8 cellular contexts compared by ENCODE assay signal in the genomic region with DNA sequence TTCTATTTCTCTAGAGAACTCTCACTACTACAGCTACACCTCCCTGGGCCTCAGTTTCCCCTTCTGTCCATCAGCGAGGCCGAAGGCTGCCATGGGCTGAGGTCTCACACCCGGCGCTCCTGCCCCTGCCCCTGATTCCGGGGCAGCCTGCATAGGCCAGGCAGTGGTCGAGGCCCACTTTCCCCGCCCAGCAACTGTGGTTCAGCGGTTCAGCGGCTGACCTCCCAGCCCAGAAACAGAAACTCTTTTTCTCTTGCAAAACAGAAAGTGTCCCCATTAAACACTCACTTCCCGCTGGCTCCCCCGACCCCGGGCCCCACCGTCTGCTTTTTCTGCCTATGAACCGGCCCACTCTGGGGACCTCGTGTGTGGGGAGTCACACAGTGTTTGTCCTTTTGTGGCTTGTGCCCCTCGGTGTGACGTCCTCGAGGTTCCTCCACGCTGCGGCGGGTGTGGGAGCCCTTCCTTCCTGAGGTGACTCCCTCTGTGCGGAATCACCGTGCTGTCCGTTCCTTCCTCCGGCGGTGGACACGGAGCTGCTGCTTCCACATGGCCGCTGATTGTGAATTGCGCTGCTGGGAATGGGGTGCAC. TPM values are rescaled to one million over a fixed set of nuclear protein-coding genes. Genes with fewer than 3 reads are reported as not detected.
DNase-seq lines count a peak whose midpoint lies in the region; ATAC-seq and TF ChIP-seq lines count a peak whose summit lies in the region.

No MANE protein-coding gene starts in this region.

- no TSS peak for BruUV-seq in mammary epithelial cell (replicated peaks; lab: Mats Ljungman, UMichigan)

- no peak overlapping the region for H3K9ac ChIP-seq in mammary epithelial cell (ENCODE audit: insufficient read depth, low read length)

- CTCF ChIA-PET in RWPE1 (lab: Yijun Ruan, JAX), result no interaction called here
- CTCF ChIA-PET in mammary epithelial cell (lab: Charles Lee; ENCODE audit: low non-redundant PET), result no interaction called here

- H3K9me3 Mint-ChIP-seq in stimulated activated naive CD8-positive, alpha-beta T cell treated with anti-CD3 and anti-CD28 coated beads, Interleukin-15, amount 100 ng/mL, for 72 hours, result no peaks in the 10 kb centered on the region

- DNase-seq in GDM1 (lab: John Stamatoyannopoulos, UW) (peak; percentile 78), left lung (peak; percentile 69 to 81), NCI-H524 (lab: John Stamatoyannopoulos, UW) (no peak), RWPE1 (ENCODE audit: low spot score) (no peak), mammary epithelial cell (no peak)
- DNase-seq in activated T-cell treated with anti-CD3 and anti-CD28 coated beads, Interleukin-2, amount 50 U/mL, for 48 hours, result peak; percentile 74 to 75
- peak; percentile 53 to 75 for DNase-seq in stimulated activated naive CD8-positive, alpha-beta T cell treated with anti-CD3 and anti-CD28 coated beads, Interleukin-15, amount 100 ng/mL, for 72 hours

- H3K9me3 ChIP-seq in left lung (no peaks in the 10 kb centered on the region), mammary epithelial cell (replicated peaks; ENCODE audit: insufficient read depth, low read length) (no peaks in the 10 kb centered on the region)

- no peak overlapping the region for H3K4me2 ChIP-seq in mammary epithelial cell (ENCODE audit: insufficient read depth, low read depth, low read length)

- H3K27ac ChIP-seq in left lung, result peak overlapping the region in 1 of 2 donors; percentile 50
- no peak overlapping the region for H3K27ac ChIP-seq in RWPE1
- H3K27ac ChIP-seq in mammary epithelial cell (ENCODE audit: insufficient read depth, low read depth, low read length), result no peak overlapping the region

- H3K79me2 ChIP-seq in mammary epithelial cell (ENCODE audit: insufficient read depth, low read length), result no peaks in the 10 kb centered on the region

- H3K27me3 ChIP-seq in left lung (peaks cover 4 to 38% of the 10 kb centered on the region in 2 donors), mammary epithelial cell (ENCODE audit: insufficient read depth, low read length) (peaks cover 4% of the 10 kb centered on the region)

- WGBS in mammary epithelial cell (ENCODE audit: low coverage, missing lambda C conversion rate), result 88% methylated on average over 26 of the region's 29 CpGs

- H2AFZ ChIP-seq in mammary epithelial cell (ENCODE audit: low read depth, low read length), result no peak overlapping the region

- ATAC-seq in HG03066 (IDR thresholded peaks at IDR 0.05; ENCODE audit: low read depth, unreplicated experiment), result peak; percentile 51
- ATAC-seq in left lung, result peak; percentile 58
- ATAC-seq in stimulated activated naive CD8-positive, alpha-beta T cell treated with anti-CD3 and anti-CD28 coated beads, Interleukin-15, amount 100 ng/mL, for 72 hours, result peak; percentile 57

- dilution Hi-C loops in mammary epithelial cell (cut with HindIII; ENCODE audit: low sequenced_read_pairs), result no loop called here

- TF ChIP-seq CTCF in left lung (IDR thresholded peaks at IDR 0.05) (no peak), RWPE1 (conservative IDR thresholded peaks at IDR 0.05; ENCODE audit: low read depth) (no peak), mammary epithelial cell (conservative IDR thresholded peaks at IDR 0.05 in 1 of 2, IDR thresholded peaks at IDR 0.05 in 1 of 2; ENCODE audit: extremely low read depth in 1 of 2, insufficient read depth in 1 of 2, low read depth in 1 of 2, low read length in 2 of 2) (no peak)

- H3K4me1 ChIP-seq in left lung (peaks cover 5 to 26% of the 10 kb centered on the region in 2 donors), mammary epithelial cell (ENCODE audit: insufficient read depth, low read length) (peaks cover 3% of the 10 kb centered on the region)

- H3K4me1 Mint-ChIP-seq in stimulated activated naive CD8-positive, alpha-beta T cell treated with anti-CD3 and anti-CD28 coated beads, Interleukin-15, amount 100 ng/mL, for 72 hours, result peaks cover 52% of the 10 kb centered on the region

- H3K4me3 ChIP-seq in left lung (peak overlapping the region in 1 of 2 donors; percentile 31), mammary epithelial cell (replicated peaks in 1 of 3; ENCODE audit: insufficient read depth in 1 of 3, low read depth in 2 of 3, low read length in 3 of 3) (no peak overlapping the region)

- peak overlapping the region; percentile 24 to 87 for H3K27ac Mint-ChIP-seq in stimulated activated naive CD8-positive, alpha-beta T cell treated with anti-CD3 and anti-CD28 coated beads, Interleukin-15, amount 100 ng/mL, for 72 hours

- no peaks in the 10 kb centered on the region for H4K20me1 ChIP-seq in mammary epithelial cell (ENCODE audit: insufficient read depth, low read length)

- H3K36me3 ChIP-seq in left lung (no peaks in the 10 kb centered on the region), mammary epithelial cell (ENCODE audit: insufficient read depth, low read length) (no peaks in the 10 kb centered on the region)

- in situ Hi-C loops in mammary epithelial cell (cut with MboI; ENCODE audit: low sequenced_read_pairs in 2 of 2), result no loop called here

- intact Hi-C loops in left lung (cut with DNase I), result no loop called here
- intact Hi-C loops in mammary epithelial cell (cut with micrococcal nuclease), result loop anchor here (5.0 kb wide), 1 partner anchor 55 kb away; no protein-coding TSS in a partner anchor

- peak overlapping the region; percentile 74 to 86 for H3K4me3 Mint-ChIP-seq in stimulated activated naive CD8-positive, alpha-beta T cell treated with anti-CD3 and anti-CD28 coated beads, Interleukin-15, amount 100 ng/mL, for 72 hours

- peaks cover 46% of the 10 kb centered on the region for H3K27me3 Mint-ChIP-seq in stimulated activated naive CD8-positive, alpha-beta T cell treated with anti-CD3 and anti-CD28 coated beads, Interleukin-15, amount 100 ng/mL, for 72 hours

- POLR2A ChIA-PET in RWPE1 (lab: Yijun Ruan, JAX; ENCODE audit: low non-redundant PET), result no interaction called here

RNA-seq across cellular contexts. Expression of a gene that starts 16.0 kb away (rescaled TPM):
- 1 to 10 TPM; 1.1 TPM for total RNA-seq in left lung
- total RNA-seq in mammary epithelial cell, result not detected
- not detected for polyA plus RNA-seq in mammary epithelial cell
- polyA minus RNA-seq in mammary epithelial cell, result not detected

RNA-seq across cellular contexts. Expression of a gene that starts 26.8 kb away (rescaled TPM):
- total RNA-seq in left lung (under 1 TPM in 1 of 2 donors, not detected in 1; 0.10 TPM), mammary epithelial cell (not detected)
- not detected for polyA plus RNA-seq in mammary epithelial cell
- polyA minus RNA-seq in mammary epithelial cell, result not detected

RNA-seq across cellular contexts. Expression of a gene that starts 33.7 kb away (rescaled TPM):
- total RNA-seq in left lung (under 1 TPM in 1 of 2 donors, not detected in 1; 0.24 TPM), mammary epithelial cell (not detected)
- polyA plus RNA-seq in mammary epithelial cell, result not detected
- not detected for polyA minus RNA-seq in mammary epithelial cell

Comparison
In these comparisons a context has a peak if more than half of its experiments do, and no peak if none do; other contexts are left out.
1. DNase-seq: peak in GDM1 (single experiment), activated T-cell treated with anti-CD3 and anti-CD28 coated beads, Interleukin-2, amount 50 U/mL, for 48 hours (2 of 2), left lung (2 of 2) and stimulated activated naive CD8-positive, alpha-beta T cell treated with anti-CD3 and anti-CD28 coated beads, Interleukin-15, amount 100 ng/mL, for 72 hours (2 of 2); none in NCI-H524 (0 of 2), RWPE1 (single experiment) and mammary epithelial cell (single experiment).
2. Peak in every context shown above with its lines, with median percentiles within 50 percentile points of each other: ATAC-seq.